1 cellular context compared by ENCODE assay signal in the genomic region with DNA sequence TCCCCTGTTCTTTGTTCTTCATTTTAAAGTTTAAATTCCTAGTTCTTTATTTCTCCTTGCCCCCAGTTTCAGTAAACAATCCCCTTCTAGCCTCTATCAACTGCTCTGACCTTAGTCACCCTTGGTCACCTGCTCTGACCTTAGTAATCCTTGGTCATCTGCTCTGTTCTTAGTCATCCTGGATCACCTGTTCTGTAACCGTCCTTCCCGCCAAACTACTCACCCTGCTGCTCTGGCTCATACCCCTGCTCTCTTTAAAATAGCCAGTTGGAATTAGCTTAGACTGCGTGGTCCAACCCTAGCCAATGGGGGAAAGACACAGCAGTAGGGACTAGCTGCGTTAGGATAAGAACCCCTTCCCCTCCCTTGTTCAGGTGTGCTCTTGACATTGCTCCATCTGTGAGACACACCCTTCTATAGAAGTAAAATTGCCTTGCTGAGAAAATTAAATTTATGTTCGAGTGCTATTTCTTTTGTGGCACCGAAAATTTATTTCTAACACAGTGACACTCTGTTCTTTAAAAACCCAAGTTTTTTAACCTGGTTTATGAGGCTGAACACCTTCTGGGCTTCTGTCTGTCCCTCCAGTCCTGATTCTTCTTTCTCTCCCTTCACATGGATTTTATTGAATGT.
A peak's percentile ranks its signal among the peaks of the same experiment; 100 is the strongest.
TF ChIP-seq lines count a peak whose summit lies in the region.

No MANE protein-coding gene starts in this region.

TF ChIP-seq in K562, 482 proteins besides CTCF, POLR2A, EP300 and RAD21 (continued from another document):
- TF ChIP-seq, protein P1, sequence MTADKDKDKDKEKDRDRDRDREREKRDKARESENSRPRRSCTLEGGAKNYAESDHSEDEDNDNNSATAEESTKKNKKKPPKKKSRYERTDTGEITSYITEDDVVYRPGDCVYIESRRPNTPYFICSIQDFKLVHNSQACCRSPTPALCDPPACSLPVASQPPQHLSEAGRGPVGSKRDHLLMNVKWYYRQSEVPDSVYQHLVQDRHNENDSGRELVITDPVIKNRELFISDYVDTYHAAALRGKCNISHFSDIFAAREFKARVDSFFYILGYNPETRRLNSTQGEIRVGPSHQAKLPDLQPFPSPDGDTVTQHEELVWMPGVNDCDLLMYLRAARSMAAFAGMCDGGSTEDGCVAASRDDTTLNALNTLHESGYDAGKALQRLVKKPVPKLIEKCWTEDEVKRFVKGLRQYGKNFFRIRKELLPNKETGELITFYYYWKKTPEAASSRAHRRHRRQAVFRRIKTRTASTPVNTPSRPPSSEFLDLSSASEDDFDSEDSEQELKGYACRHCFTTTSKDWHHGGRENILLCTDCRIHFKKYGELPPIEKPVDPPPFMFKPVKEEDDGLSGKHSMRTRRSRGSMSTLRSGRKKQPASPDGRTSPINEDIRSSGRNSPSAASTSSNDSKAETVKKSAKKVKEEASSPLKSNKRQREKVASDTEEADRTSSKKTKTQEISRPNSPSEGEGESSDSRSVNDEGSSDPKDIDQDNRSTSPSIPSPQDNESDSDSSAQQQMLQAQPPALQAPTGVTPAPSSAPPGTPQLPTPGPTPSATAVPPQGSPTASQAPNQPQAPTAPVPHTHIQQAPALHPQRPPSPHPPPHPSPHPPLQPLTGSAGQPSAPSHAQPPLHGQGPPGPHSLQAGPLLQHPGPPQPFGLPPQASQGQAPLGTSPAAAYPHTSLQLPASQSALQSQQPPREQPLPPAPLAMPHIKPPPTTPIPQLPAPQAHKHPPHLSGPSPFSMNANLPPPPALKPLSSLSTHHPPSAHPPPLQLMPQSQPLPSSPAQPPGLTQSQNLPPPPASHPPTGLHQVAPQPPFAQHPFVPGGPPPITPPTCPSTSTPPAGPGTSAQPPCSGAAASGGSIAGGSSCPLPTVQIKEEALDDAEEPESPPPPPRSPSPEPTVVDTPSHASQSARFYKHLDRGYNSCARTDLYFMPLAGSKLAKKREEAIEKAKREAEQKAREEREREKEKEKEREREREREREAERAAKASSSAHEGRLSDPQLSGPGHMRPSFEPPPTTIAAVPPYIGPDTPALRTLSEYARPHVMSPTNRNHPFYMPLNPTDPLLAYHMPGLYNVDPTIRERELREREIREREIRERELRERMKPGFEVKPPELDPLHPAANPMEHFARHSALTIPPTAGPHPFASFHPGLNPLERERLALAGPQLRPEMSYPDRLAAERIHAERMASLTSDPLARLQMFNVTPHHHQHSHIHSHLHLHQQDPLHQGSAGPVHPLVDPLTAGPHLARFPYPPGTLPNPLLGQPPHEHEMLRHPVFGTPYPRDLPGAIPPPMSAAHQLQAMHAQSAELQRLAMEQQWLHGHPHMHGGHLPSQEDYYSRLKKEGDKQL (CRISPR knock-in tag; IDR thresholded peaks at IDR 0.05; ENCODE audit: borderline replicate concordance): no peak
- TF ChIP-seq, protein P2, sequence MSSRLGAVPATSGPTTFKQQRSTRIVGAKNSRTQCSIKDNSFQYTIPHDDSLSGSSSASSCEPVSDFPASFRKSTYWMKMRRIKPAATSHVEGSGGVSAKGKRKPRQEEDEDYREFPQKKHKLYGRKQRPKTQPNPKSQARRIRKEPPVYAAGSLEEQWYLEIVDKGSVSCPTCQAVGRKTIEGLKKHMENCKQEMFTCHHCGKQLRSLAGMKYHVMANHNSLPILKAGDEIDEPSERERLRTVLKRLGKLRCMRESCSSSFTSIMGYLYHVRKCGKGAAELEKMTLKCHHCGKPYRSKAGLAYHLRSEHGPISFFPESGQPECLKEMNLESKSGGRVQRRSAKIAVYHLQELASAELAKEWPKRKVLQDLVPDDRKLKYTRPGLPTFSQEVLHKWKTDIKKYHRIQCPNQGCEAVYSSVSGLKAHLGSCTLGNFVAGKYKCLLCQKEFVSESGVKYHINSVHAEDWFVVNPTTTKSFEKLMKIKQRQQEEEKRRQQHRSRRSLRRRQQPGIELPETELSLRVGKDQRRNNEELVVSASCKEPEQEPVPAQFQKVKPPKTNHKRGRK (tag; IDR thresholded peaks at IDR 0.05): peak; percentile 28; the same call in 1 of the 2 replicates
- TF ChIP-seq HEY1 (CRISPR knock-in tag; IDR thresholded peaks at IDR 0.05; ENCODE audit: borderline replicate concordance) (no peak), SAFB (IDR thresholded peaks at IDR 0.05; ENCODE audit: borderline replicate concordance, low read depth, low read length) (no peak), TRIM28 (IDR thresholded peaks at IDR 0.05) (peak; percentile 61; the same call in 1 of the 2 replicates), CBX3 (IDR thresholded peaks at IDR 0.05; ENCODE audit: borderline replicate concordance in 1 of 2, low read length in 2 of 2) (peak in 1 of 2 experiments; percentile 84; a peak in 2 of 3 replicates), TEAD2 (tag; IDR thresholded peaks at IDR 0.05) (no peak), MAFK (IDR thresholded peaks at IDR 0.05; ENCODE audit: low read length) (no peak), EP400 (IDR thresholded peaks at IDR 0.05) (no peak), ZNF3 (CRISPR knock-in tag; IDR thresholded peaks at IDR 0.05) (no peak), NFYB (IDR thresholded peaks at IDR 0.05; ENCODE audit: extremely low read depth, insufficient read length) (no peak)
- TF ChIP-seq, protein P3, sequence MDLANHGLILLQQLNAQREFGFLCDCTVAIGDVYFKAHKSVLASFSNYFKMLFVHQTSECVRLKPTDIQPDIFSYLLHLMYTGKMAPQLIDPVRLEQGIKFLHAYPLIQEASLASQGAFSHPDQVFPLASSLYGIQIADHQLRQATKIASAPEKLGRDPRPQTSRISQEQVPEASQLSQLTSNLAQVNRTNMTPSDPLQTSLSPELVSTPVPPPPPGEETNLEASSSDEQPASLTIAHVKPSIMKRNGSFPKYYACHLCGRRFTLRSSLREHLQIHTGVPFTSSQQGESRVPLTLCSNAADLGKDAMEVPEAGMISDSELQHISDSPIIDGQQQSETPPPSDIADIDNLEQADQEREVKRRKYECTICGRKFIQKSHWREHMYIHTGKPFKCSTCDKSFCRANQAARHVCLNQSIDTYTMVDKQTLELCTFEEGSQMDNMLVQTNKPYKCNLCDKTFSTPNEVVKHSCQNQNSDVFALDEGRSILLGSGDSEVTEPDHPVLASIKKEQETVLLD (IDR thresholded peaks at IDR 0.05): no peak
- TF ChIP-seq, protein P4, sequence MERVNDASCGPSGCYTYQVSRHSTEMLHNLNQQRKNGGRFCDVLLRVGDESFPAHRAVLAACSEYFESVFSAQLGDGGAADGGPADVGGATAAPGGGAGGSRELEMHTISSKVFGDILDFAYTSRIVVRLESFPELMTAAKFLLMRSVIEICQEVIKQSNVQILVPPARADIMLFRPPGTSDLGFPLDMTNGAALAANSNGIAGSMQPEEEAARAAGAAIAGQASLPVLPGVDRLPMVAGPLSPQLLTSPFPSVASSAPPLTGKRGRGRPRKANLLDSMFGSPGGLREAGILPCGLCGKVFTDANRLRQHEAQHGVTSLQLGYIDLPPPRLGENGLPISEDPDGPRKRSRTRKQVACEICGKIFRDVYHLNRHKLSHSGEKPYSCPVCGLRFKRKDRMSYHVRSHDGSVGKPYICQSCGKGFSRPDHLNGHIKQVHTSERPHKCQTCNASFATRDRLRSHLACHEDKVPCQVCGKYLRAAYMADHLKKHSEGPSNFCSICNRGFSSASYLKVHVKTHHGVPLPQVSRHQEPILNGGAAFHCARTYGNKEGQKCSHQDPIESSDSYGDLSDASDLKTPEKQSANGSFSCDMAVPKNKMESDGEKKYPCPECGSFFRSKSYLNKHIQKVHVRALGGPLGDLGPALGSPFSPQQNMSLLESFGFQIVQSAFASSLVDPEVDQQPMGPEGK (CRISPR knock-in tag; IDR thresholded peaks at IDR 0.05; ENCODE audit: borderline replicate concordance): no peak
